ENCODE assay signal across 1 cellular context in the genomic region with DNA sequence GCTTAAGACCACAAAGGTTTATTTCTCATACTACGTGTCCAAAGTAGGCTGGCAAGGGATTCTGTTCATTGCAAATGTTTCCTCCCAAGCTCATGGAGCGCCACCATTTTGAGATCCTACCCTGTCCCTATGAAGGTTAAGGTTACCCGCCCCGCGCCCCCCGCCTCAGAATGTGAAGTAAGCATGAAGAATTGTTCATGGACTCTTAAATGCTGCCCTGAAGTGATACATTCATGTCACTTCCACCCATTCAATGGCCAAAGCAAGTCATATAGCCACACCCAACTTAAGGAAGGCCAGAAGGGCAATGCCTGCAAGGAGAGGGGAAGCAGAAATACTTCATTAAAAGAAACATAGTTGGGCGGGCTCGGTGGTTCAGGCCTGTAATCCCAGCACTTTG.
TF ChIP-seq lines count a peak whose summit lies in the region.

No MANE protein-coding gene starts in this region.

TF ChIP-seq in liver, 16 proteins besides CTCF, POLR2A, EP300 and RAD21 (continued from another document):
- TF ChIP-seq ATF3 (IDR thresholded peaks at IDR 0.05) (no peak), TAF1 (conservative IDR thresholded peaks at IDR 0.05) (no peak), YY1 (IDR thresholded peaks at IDR 0.05) (no peak), GABPA (IDR thresholded peaks at IDR 0.05 in 1 of 2, conservative IDR thresholded peaks at IDR 0.05 in 1 of 2) (no peak), HNF4A (conservative IDR thresholded peaks at IDR 0.05) (no peak)
- TF ChIP-seq, protein P1, sequence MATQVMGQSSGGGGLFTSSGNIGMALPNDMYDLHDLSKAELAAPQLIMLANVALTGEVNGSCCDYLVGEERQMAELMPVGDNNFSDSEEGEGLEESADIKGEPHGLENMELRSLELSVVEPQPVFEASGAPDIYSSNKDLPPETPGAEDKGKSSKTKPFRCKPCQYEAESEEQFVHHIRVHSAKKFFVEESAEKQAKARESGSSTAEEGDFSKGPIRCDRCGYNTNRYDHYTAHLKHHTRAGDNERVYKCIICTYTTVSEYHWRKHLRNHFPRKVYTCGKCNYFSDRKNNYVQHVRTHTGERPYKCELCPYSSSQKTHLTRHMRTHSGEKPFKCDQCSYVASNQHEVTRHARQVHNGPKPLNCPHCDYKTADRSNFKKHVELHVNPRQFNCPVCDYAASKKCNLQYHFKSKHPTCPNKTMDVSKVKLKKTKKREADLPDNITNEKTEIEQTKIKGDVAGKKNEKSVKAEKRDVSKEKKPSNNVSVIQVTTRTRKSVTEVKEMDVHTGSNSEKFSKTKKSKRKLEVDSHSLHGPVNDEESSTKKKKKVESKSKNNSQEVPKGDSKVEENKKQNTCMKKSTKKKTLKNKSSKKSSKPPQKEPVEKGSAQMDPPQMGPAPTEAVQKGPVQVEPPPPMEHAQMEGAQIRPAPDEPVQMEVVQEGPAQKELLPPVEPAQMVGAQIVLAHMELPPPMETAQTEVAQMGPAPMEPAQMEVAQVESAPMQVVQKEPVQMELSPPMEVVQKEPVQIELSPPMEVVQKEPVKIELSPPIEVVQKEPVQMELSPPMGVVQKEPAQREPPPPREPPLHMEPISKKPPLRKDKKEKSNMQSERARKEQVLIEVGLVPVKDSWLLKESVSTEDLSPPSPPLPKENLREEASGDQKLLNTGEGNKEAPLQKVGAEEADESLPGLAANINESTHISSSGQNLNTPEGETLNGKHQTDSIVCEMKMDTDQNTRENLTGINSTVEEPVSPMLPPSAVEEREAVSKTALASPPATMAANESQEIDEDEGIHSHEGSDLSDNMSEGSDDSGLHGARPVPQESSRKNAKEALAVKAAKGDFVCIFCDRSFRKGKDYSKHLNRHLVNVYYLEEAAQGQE (IDR thresholded peaks at IDR 0.05), result no peak
TF ChIP-seq in liver: peak in this region for 0.
